ENCODE assay signal across 9 cellular contexts in the genomic region with DNA sequence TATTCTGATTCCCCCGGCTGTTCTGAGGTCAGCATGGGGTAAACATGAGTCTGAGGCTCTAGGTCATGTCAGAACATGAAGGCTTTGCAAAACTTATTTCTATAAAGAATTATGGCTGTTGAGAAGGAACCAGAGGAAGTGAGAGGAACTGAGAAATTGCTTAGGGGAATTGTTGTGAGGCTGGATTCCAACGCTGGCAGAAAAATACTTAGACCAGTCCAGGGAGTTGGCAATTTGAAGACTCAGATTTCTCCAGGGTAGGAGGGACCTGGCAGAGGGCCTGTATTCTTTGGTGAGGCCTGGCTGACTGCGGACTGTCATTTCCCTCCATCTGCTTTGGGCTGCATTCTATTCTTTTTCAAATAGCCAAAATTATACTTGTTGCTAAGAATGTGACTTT.
DNase-seq lines count a peak whose midpoint lies in the region; ATAC-seq and TF ChIP-seq lines count a peak whose summit lies in the region.
"Had no signal": no experiment of that assay in that cellular context is flagged by ENCODE, and none has a peak within 500 bp of the region (broad histone marks: within the 10 kb centered on the region; RNA-seq: fewer than 3 reads in every experiment).

No MANE protein-coding gene starts in this region.

- H3K27me3 ChIP-seq in Loucy (ENCODE audit: insufficient read depth, low read length, poor library complexity, severe bottlenecking) (no peaks in the 10 kb centered on the region), subcutaneous abdominal adipose tissue (ENCODE audit: control insufficient read depth in 5 of 5, insufficient read depth in 4 of 5, low read length in 5 of 5) (no peaks in the 10 kb centered on the region)

- peak overlapping the region; percentile 13; the same call in 1 of the 2 replicates for H2AFZ ChIP-seq in Loucy (ENCODE audit: low read length)

- H3K9ac ChIP-seq in Loucy (ENCODE audit: low read depth, low read length, poor library complexity, severe bottlenecking) (no peak overlapping the region), subcutaneous abdominal adipose tissue (ENCODE audit: low read length in 5 of 5) (no peak overlapping the region)

- peaks cover 6% of the 10 kb centered on the region for H3K36me3 Mint-ChIP-seq in chondrocyte (ENCODE audit: low read depth)

- H3K27me3 Mint-ChIP-seq in chondrocyte (ENCODE audit: low read depth) = no peaks in the 10 kb centered on the region

- no peaks in the 10 kb centered on the region for H3K9me2 ChIP-seq in Loucy (replicated peaks; ENCODE audit: low read depth, low read length)

- DNase-seq in chondrocyte (ENCODE audit: low spot score) = no peak
- DNase-seq in iPS-NIHi11 (ENCODE audit: low spot score) = peak; percentile 35
- DNase-seq in kidney tubule cell (ENCODE audit: low spot score) = no peak
- DNase-seq: stimulated activated CD4-positive, alpha-beta T cell treated with anti-CD3 and anti-CD28 coated beads, Interleukin-12 subunit alpha, Interleukin-12 subunit beta, amount 100 ng/mL, for 4 hours had no signal

- H3K4me3 Mint-ChIP-seq in chondrocyte (ENCODE audit: unreplicated experiment) = no peak overlapping the region

- H3K9me3 ChIP-seq in Loucy (ENCODE audit: insufficient read depth, low read depth, low read length) = no peaks in the 10 kb centered on the region
- H3K9me3 ChIP-seq in subcutaneous abdominal adipose tissue (ENCODE audit: control insufficient read depth in 5 of 5, low read length in 5 of 5) = no peaks in the 10 kb centered on the region

- H3K4me1 ChIP-seq in Loucy (ENCODE audit: insufficient read depth, low read length, poor library complexity, severe bottlenecking) (no peaks in the 10 kb centered on the region), subcutaneous abdominal adipose tissue (ENCODE audit: control insufficient read depth in 5 of 5, insufficient read depth in 5 of 5, low read length in 5 of 5) (peaks cover 3 to 24% (median 22%) of the 10 kb centered on the region in 5 donors)

- peak overlapping the region; percentile 65 for H3K27ac ChIP-seq in subcutaneous abdominal adipose tissue (ENCODE audit: low read depth, low read length)

- no peak overlapping the region for H3K4me2 ChIP-seq in Loucy (ENCODE audit: low read depth, low read length, poor library complexity, severe bottlenecking)

- no peak for TF ChIP-seq CTCF in Loucy (conservative IDR thresholded peaks at IDR 0.05; ENCODE audit: low read length)
- TF ChIP-seq CTCF in chondrocyte (IDR thresholded peaks at IDR 0.05) = no peak

- H3K36me3 ChIP-seq in Loucy (ENCODE audit: insufficient read depth, low read length) (no peaks in the 10 kb centered on the region), subcutaneous abdominal adipose tissue (ENCODE audit: control insufficient read depth in 5 of 5, insufficient read depth in 5 of 5, low read length in 5 of 5) (peaks cover 3 to 17% (median 11%) of the 10 kb centered on the region in 5 donors)

- H3K4me1 Mint-ChIP-seq in chondrocyte (ENCODE audit: low read depth) = peaks cover 50% of the 10 kb centered on the region

- H3K4me3 ChIP-seq in Loucy (ENCODE audit: low read length, poor library complexity, severe bottlenecking) = no peak overlapping the region
- no peak overlapping the region for H3K4me3 ChIP-seq in subcutaneous abdominal adipose tissue (ENCODE audit: low read depth in 1 of 5, low read length in 5 of 5)

- H3K27ac Mint-ChIP-seq in chondrocyte (ENCODE audit: unreplicated experiment) = peak overlapping the region; percentile 85

- no peaks in the 10 kb centered on the region for H3K79me2 ChIP-seq in Loucy (ENCODE audit: insufficient read depth, low read length)

- H3K9me3 Mint-ChIP-seq in chondrocyte (ENCODE audit: low read depth) = no peaks in the 10 kb centered on the region

- no peaks in the 10 kb centered on the region for H4K20me1 ChIP-seq in Loucy (ENCODE audit: insufficient read depth, low read length, poor library complexity, severe bottlenecking)

- ATAC-seq in GM19455 (IDR thresholded peaks at IDR 0.05; ENCODE audit: unreplicated experiment) = no peak
- no peak for ATAC-seq in HG03175 (IDR thresholded peaks at IDR 0.05; ENCODE audit: unreplicated experiment)
- ATAC-seq in GM18873 (IDR thresholded peaks at IDR 0.05; ENCODE audit: low FRiP score, unreplicated experiment) = no peak

- no peaks in the 10 kb centered on the region for H3F3A ChIP-seq in Loucy (ENCODE audit: low read depth)
